Comparison of ENCODE assay signal across 11 cellular contexts in genomic region chr6:45532626-45533258, GRCh38.
DNase-seq lines count a peak whose midpoint lies in the region; ATAC-seq, FAIRE-seq and TF ChIP-seq lines count a peak whose summit lies in the region.
"Had no signal": no experiment of that assay in that cellular context is flagged by ENCODE, and none has a peak within 500 bp of the region (broad histone marks: within the 10 kb centered on the region; RNA-seq: fewer than 3 reads in every experiment).

No MANE protein-coding gene starts in this region.

- ATAC-seq in T-helper 17 cell (no peak), HG03045 (IDR thresholded peaks at IDR 0.05; ENCODE audit: unreplicated experiment) (no peak)
- ATAC-seq: foreskin keratinocyte, T-cell had no signal

- no peak overlapping the region for H3K4me3 Mint-ChIP-seq in T-helper 17 cell
- H3K4me3 Mint-ChIP-seq: T-cell had no signal

- peaks cover 11% of the 10 kb centered on the region for H3K36me3 Mint-ChIP-seq in T-helper 17 cell (ENCODE audit: low read depth)

- no peak overlapping the region for H3K9ac ChIP-seq in rectal smooth muscle tissue (ENCODE audit: low read length)

- TF ChIP-seq CTCF in fibroblast of villous mesenchyme (IDR thresholded peaks at IDR 0.05; ENCODE audit: insufficient read depth, low read depth, low read length) (no peak), D721Med (IDR thresholded peaks at IDR 0.05; ENCODE audit: insufficient read depth, missing control alignments) (no peak)

- H3K27ac ChIP-seq in rectal smooth muscle tissue (ENCODE audit: low read depth, low read length), result no peak overlapping the region
- H3K27ac ChIP-seq: foreskin keratinocyte had no signal

- H3K4me3 ChIP-seq in fibroblast of villous mesenchyme (ENCODE audit: low read depth, low read length), result peak overlapping the region; percentile 23
- peak overlapping the region; percentile 16 for H3K4me3 ChIP-seq in rectal smooth muscle tissue (ENCODE audit: low read length)

- no peaks in the 10 kb centered on the region for H3K4me1 ChIP-seq in rectal smooth muscle tissue (ENCODE audit: control insufficient read depth, insufficient read depth, low read length)
- H3K4me1 ChIP-seq: foreskin keratinocyte had no signal

- no peaks in the 10 kb centered on the region for H3K9me3 ChIP-seq in T-helper 17 cell (ENCODE audit: control insufficient read depth, low read length, poor library complexity, severe bottlenecking)

- no peaks in the 10 kb centered on the region for H3K27me3 ChIP-seq in rectal smooth muscle tissue (ENCODE audit: control insufficient read depth, insufficient read depth, low read length)
- H3K27me3 ChIP-seq: foreskin keratinocyte had no signal

- H3K27ac Mint-ChIP-seq in T-helper 17 cell, result peak overlapping the region; percentile 57
- H3K27ac Mint-ChIP-seq: T-cell had no signal

- FAIRE-seq in D721Med (lab: Jason Lieb, UNC) (no peak), HTR-8/SVneo (lab: Jason Lieb, UNC) (no peak)

- H3K27me3 Mint-ChIP-seq in T-helper 17 cell, result no peaks in the 10 kb centered on the region
- H3K27me3 Mint-ChIP-seq: T-cell had no signal

- H3K4me1 Mint-ChIP-seq in T-helper 17 cell, result peaks cover 34% of the 10 kb centered on the region

- peak; percentile 40 for DNase-seq in AG20443 (ENCODE audit: low spot score)
- DNase-seq in T-helper 17 cell, result no peak
- DNase-seq in fibroblast of villous mesenchyme (ENCODE audit: low read depth), result peak; percentile 86
- DNase-seq in NCI-H128 (lab: John Stamatoyannopoulos, UW; ENCODE audit: unreplicated experiment), result no peak
- no peak for DNase-seq in D721Med (ENCODE audit: insufficient read length, low spot score)
- DNase-seq in HTR-8/SVneo (ENCODE audit: insufficient read length, low spot score), result no peak
- DNase-seq: foreskin keratinocyte, NCI-H526 treated with DMSO at 0.1 percent for 48 hours, T-cell had no signal

- no peaks in the 10 kb centered on the region for H3K36me3 ChIP-seq in rectal smooth muscle tissue (ENCODE audit: control insufficient read depth, insufficient read depth, low read length)

Comparison
In these comparisons a context has a peak if more than half of its experiments do, and no peak if none do; other contexts are left out.
1. DNase-seq: peak in AG20443 (single experiment) and fibroblast of villous mesenchyme (single experiment); none in T-helper 17 cell (0 of 3), NCI-H128 (single experiment), D721Med (single experiment) and HTR-8/SVneo (single experiment).